1 cellular context compared by ENCODE assay signal in the genomic region with DNA sequence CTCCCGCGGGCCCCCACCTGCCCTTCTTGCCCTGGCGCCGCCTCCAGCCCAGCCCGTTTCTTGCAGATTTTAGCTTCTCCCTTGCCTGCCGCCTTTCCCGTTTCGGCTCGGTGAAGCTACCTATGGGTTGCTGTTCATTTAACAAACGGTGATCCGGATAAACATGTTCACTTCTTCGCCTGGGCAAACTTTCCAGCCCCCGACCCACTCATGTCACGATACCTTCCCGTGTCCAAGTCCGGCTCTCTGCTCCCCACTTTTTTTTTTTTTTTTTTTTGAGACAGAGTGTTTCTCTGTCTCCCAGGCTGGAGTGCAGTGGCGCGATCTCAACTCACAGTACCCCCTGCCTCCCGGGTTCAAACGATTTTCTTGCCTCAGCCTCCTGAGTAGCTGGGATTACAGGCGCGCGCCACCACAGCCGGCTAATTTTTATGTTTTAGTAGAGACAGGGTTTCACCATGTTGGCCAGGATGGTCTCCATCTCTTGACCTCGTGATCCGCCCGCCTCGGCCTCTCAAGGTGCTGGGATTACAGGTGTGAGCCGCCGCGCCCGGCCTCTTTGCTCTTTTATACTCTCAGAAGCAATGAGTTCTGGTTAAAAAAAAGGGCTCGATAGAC.
TF ChIP-seq lines count a peak whose summit lies in the region.

No MANE protein-coding gene starts in this region.

TF ChIP-seq in HEK293, 187 proteins besides CTCF, POLR2A, EP300 and RAD21 (continued from another document):
- TF ChIP-seq, protein P1, sequence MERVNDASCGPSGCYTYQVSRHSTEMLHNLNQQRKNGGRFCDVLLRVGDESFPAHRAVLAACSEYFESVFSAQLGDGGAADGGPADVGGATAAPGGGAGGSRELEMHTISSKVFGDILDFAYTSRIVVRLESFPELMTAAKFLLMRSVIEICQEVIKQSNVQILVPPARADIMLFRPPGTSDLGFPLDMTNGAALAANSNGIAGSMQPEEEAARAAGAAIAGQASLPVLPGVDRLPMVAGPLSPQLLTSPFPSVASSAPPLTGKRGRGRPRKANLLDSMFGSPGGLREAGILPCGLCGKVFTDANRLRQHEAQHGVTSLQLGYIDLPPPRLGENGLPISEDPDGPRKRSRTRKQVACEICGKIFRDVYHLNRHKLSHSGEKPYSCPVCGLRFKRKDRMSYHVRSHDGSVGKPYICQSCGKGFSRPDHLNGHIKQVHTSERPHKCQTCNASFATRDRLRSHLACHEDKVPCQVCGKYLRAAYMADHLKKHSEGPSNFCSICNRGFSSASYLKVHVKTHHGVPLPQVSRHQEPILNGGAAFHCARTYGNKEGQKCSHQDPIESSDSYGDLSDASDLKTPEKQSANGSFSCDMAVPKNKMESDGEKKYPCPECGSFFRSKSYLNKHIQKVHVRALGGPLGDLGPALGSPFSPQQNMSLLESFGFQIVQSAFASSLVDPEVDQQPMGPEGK (tag by site-specific recombination; IDR thresholded peaks at IDR 0.05) = peak; percentile 14
- TF ChIP-seq ZNF664 (tag by site-specific recombination; IDR thresholded peaks at IDR 0.05) (0 out of 2 replicates have a peak, but pooled peaks have one; percentile 42), ZBTB8A (tag by site-specific recombination; IDR thresholded peaks at IDR 0.05) (peak; percentile 57; the same call in 1 of the 2 replicates), ZNF239 (tag by site-specific recombination; IDR thresholded peaks at IDR 0.05) (no peak), ZNF266 (tag by site-specific recombination; IDR thresholded peaks at IDR 0.05; ENCODE audit: low read depth) (0 out of 2 replicates have a peak, but pooled peaks have one; percentile 5), ZNF2 (tag by site-specific recombination; IDR thresholded peaks at IDR 0.05) (peak; percentile 23; the same call in 1 of the 2 replicates), ZBTB48 (tag by site-specific recombination; IDR thresholded peaks at IDR 0.05) (0 out of 2 replicates have a peak, but pooled peaks have one; percentile 30), SP7 (tag by site-specific recombination; IDR thresholded peaks at IDR 0.05) (0 out of 2 replicates have a peak, but pooled peaks have one; percentile 29)
- TF ChIP-seq, protein P2, sequence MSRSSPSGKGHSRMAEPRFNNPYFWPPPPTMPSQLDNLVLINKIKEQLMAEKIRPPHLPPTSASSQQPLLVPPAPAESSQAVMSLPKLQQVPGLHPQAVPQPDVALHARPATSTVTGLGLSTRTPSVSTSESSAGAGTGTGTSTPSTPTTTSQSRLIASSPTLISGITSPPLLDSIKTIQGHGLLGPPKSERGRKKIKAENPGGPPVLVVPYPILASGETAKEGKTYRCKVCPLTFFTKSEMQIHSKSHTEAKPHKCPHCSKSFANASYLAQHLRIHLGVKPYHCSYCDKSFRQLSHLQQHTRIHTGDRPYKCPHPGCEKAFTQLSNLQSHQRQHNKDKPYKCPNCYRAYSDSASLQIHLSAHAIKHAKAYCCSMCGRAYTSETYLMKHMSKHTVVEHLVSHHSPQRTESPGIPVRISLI (tag by site-specific recombination; IDR thresholded peaks at IDR 0.05) = peak; percentile 87
- TF ChIP-seq, protein P3, sequence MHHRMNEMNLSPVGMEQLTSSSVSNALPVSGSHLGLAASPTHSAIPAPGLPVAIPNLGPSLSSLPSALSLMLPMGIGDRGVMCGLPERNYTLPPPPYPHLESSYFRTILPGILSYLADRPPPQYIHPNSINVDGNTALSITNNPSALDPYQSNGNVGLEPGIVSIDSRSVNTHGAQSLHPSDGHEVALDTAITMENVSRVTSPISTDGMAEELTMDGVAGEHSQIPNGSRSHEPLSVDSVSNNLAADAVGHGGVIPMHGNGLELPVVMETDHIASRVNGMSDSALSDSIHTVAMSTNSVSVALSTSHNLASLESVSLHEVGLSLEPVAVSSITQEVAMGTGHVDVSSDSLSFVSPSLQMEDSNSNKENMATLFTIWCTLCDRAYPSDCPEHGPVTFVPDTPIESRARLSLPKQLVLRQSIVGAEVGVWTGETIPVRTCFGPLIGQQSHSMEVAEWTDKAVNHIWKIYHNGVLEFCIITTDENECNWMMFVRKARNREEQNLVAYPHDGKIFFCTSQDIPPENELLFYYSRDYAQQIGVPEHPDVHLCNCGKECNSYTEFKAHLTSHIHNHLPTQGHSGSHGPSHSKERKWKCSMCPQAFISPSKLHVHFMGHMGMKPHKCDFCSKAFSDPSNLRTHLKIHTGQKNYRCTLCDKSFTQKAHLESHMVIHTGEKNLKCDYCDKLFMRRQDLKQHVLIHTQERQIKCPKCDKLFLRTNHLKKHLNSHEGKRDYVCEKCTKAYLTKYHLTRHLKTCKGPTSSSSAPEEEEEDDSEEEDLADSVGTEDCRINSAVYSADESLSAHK (tag by site-specific recombination; IDR thresholded peaks at IDR 0.05) = peak; percentile 59; the same call in 1 of the 2 replicates
TF ChIP-seq in HEK293: peak in this region for 19.
